1 cellular context compared by ENCODE assay signal in genomic region chr9:16090907-16091629, GRCh38.
TF ChIP-seq lines count a peak whose summit lies in the region.

No MANE protein-coding gene starts in this region.

TF ChIP-seq in GM23338, 12 proteins besides CTCF, POLR2A, EP300 and RAD21 (continued from another document):
- TF ChIP-seq, protein P1, sequence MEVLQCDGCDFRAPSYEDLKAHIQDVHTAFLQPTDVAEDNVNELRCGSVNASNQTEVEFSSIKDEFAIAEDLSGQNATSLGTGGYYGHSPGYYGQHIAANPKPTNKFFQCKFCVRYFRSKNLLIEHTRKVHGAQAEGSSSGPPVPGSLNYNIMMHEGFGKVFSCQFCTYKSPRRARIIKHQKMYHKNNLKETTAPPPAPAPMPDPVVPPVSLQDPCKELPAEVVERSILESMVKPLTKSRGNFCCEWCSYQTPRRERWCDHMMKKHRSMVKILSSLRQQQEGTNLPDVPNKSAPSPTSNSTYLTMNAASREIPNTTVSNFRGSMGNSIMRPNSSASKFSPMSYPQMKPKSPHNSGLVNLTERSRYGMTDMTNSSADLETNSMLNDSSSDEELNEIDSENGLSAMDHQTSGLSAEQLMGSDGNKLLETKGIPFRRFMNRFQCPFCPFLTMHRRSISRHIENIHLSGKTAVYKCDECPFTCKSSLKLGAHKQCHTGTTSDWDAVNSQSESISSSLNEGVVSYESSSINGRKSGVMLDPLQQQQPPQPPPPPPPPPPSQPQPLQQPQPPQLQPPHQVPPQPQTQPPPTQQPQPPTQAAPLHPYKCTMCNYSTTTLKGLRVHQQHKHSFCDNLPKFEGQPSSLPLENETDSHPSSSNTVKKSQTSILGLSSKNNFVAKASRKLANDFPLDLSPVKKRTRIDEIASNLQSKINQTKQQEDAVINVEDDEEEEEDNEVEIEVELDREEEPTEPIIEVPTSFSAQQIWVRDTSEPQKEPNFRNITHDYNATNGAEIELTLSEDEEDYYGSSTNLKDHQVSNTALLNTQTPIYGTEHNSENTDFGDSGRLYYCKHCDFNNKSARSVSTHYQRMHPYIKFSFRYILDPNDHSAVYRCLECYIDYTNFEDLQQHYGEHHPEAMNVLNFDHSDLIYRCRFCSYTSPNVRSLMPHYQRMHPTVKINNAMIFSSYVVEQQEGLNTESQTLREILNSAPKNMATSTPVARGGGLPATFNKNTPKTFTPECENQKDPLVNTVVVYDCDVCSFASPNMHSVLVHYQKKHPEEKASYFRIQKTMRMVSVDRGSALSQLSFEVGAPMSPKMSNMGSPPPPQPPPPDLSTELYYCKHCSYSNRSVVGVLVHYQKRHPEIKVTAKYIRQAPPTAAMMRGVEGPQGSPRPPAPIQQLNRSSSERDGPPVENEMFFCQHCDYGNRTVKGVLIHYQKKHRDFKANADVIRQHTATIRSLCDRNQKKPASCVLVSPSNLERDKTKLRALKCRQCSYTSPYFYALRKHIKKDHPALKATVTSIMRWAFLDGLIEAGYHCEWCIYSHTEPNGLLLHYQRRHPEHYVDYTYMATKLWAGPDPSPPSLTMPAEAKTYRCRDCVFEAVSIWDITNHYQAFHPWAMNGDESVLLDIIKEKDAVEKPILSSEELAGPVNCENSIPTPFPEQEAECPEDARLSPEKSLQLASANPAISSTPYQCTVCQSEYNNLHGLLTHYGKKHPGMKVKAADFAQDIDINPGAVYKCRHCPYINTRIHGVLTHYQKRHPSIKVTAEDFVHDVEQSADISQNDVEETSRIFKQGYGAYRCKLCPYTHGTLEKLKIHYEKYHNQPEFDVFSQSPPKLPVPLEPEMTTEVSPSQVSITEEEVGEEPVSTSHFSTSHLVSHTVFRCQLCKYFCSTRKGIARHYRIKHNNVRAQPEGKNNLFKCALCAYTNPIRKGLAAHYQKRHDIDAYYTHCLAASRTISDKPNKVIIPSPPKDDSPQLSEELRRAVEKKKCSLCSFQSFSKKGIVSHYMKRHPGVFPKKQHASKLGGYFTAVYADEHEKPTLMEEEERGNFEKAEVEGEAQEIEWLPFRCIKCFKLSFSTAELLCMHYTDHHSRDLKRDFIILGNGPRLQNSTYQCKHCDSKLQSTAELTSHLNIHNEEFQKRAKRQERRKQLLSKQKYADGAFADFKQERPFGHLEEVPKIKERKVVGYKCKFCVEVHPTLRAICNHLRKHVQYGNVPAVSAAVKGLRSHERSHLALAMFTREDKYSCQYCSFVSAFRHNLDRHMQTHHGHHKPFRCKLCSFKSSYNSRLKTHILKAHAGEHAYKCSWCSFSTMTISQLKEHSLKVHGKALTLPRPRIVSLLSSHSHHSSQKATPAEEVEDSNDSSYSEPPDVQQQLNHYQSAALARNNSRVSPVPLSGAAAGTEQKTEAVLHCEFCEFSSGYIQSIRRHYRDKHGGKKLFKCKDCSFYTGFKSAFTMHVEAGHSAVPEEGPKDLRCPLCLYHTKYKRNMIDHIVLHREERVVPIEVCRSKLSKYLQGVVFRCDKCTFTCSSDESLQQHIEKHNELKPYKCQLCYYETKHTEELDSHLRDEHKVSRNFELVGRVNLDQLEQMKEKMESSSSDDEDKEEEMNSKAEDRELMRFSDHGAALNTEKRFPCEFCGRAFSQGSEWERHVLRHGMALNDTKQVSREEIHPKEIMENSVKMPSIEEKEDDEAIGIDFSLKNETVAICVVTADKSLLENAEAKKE (CRISPR knock-in tag; IDR thresholded peaks at IDR 0.05), result no peak
- TF ChIP-seq ETS1 (IDR thresholded peaks at IDR 0.05), result no peak
- TF ChIP-seq REST (IDR thresholded peaks at IDR 0.05; ENCODE audit: unreplicated experiment), result no peak
- TF ChIP-seq NANOG (IDR thresholded peaks at IDR 0.05; ENCODE audit: borderline replicate concordance), result no peak
- TF ChIP-seq EZH2 (IDR thresholded peaks at IDR 0.05; ENCODE audit: low read depth, unreplicated experiment), result no peak
- TF ChIP-seq ZNF114 (CRISPR knock-in tag; IDR thresholded peaks at IDR 0.05), result no peak
- no peak for TF ChIP-seq EZH2phosphoT487 (IDR thresholded peaks at IDR 0.05; ENCODE audit: unreplicated experiment)
